ENCODE assay signal across 12 cellular contexts in genomic region chr1:178871551-178872320, GRCh38. TPM values are rescaled to one million over a fixed set of nuclear protein-coding genes. Genes with fewer than 3 reads are reported as not detected.
A peak's percentile ranks its signal among the peaks of the same experiment; 100 is the strongest.
DNase-seq lines count a peak whose midpoint lies in the region; ATAC-seq, FAIRE-seq and TF ChIP-seq lines count a peak whose summit lies in the region.
"Had no signal": no experiment of that assay in that cellular context is flagged by ENCODE, and none has a peak within 500 bp of the region (broad histone marks: within the 10 kb centered on the region; RNA-seq: fewer than 3 reads in every experiment).

No MANE protein-coding gene starts in this region.

- no peaks in the 10 kb centered on the region for H4K20me1 ChIP-seq in mammary epithelial cell (ENCODE audit: insufficient read depth, low read length)

- no peaks in the 10 kb centered on the region for H3K79me2 ChIP-seq in mammary epithelial cell (ENCODE audit: insufficient read depth, low read length)

- no peaks in the 10 kb centered on the region for H3K36me3 ChIP-seq in breast epithelium
- H3K36me3 ChIP-seq in mammary epithelial cell (ENCODE audit: insufficient read depth, low read length): no peaks in the 10 kb centered on the region
- H3K36me3 ChIP-seq in uterus: no peaks in the 10 kb centered on the region

- FAIRE-seq in endometrium (lab: Jason Lieb, UNC): peak; percentile 95
- FAIRE-seq: A204.1, GM12891 had no signal

- H3K4me3 ChIP-seq in breast epithelium: peak overlapping the region in 2 of 3 donors; percentile 13 to 35
- no peak overlapping the region for H3K4me3 ChIP-seq in mammary epithelial cell (replicated peaks in 1 of 3; ENCODE audit: insufficient read depth in 1 of 3, low read depth in 2 of 3, low read length in 3 of 3)
- H3K4me3 ChIP-seq in uterus: peak overlapping the region; percentile 8 to 42

- H3K27ac Mint-ChIP-seq in nephron (peak overlapping the region; percentile 68 to 91 (median 86)), natural killer cell (no peak overlapping the region)

- no peak overlapping the region for H3K9ac ChIP-seq in mammary epithelial cell (ENCODE audit: insufficient read depth, low read length)

- no peak for DNase-seq in breast epithelium (ENCODE audit: low spot score in 2 of 2)
- no peak for DNase-seq in mammary epithelial cell
- no peak for DNase-seq in uterus
- no peak for DNase-seq in natural killer cell
- DNase-seq in COR-L47 (lab: John Stamatoyannopoulos, UW): no peak
- DNase-seq in activated naive CD4-positive, alpha-beta T cell treated with anti-CD3 and anti-CD28 coated beads, Interleukin-2, amount 50 U/mL, for 16 hours: no peak
- DNase-seq: cerebellar nuclear complex, NCI-H526 had no signal

- no peaks in the 10 kb centered on the region for H3K27me3 Mint-ChIP-seq in nephron (ENCODE audit: low read depth)
- no peaks in the 10 kb centered on the region for H3K27me3 Mint-ChIP-seq in natural killer cell (ENCODE audit: low read depth in 2 of 2)

- BruUV-seq in mammary epithelial cell (replicated peaks; lab: Mats Ljungman, UMichigan): no TSS peak

- no peak overlapping the region for H3K4me2 ChIP-seq in mammary epithelial cell (ENCODE audit: insufficient read depth, low read depth, low read length)

- intact Hi-C loops in breast epithelium (cut with DNase I; ENCODE audit: low total_unique reads): no loop called here
- intact Hi-C loops in mammary epithelial cell (cut with micrococcal nuclease): no loop called here
- intact Hi-C loops in uterus (cut with DNase I; ENCODE audit: low total_unique reads): no loop called here
- intact Hi-C loops in natural killer cell (cut with micrococcal nuclease): no loop called here

- dilution Hi-C loops in mammary epithelial cell (cut with HindIII; ENCODE audit: low sequenced_read_pairs): no loop called here

- H3K27ac ChIP-seq in breast epithelium: peak overlapping the region; percentile 17 to 36
- H3K27ac ChIP-seq in mammary epithelial cell (ENCODE audit: insufficient read depth, low read depth, low read length): no peak overlapping the region
- peak overlapping the region; percentile 81 to 84 for H3K27ac ChIP-seq in uterus

- no peak for TF ChIP-seq CTCF in breast epithelium (IDR thresholded peaks at IDR 0.05)
- no peak for TF ChIP-seq CTCF in mammary epithelial cell (conservative IDR thresholded peaks at IDR 0.05 in 1 of 2, IDR thresholded peaks at IDR 0.05 in 1 of 2; ENCODE audit: extremely low read depth in 1 of 2, insufficient read depth in 1 of 2, low read depth in 1 of 2, low read length in 2 of 2)
- TF ChIP-seq CTCF in nephron (IDR thresholded peaks at IDR 0.05; ENCODE audit: unreplicated experiment in 3 of 3): no peak
- no peak for TF ChIP-seq CTCF in uterus (IDR thresholded peaks at IDR 0.05)
- no peak for TF ChIP-seq CTCF in natural killer cell (IDR thresholded peaks at IDR 0.05)

- H2AFZ ChIP-seq in mammary epithelial cell (ENCODE audit: low read depth, low read length): no peak overlapping the region

- H3K36me3 Mint-ChIP-seq in nephron (ENCODE audit: low read depth): peaks cover 6% of the 10 kb centered on the region
- no peaks in the 10 kb centered on the region for H3K36me3 Mint-ChIP-seq in natural killer cell

- H3K9me3 Mint-ChIP-seq in nephron (no peaks in the 10 kb centered on the region), natural killer cell (no peaks in the 10 kb centered on the region)

- in situ Hi-C loops in mammary epithelial cell (cut with MboI; ENCODE audit: low sequenced_read_pairs in 2 of 2): no loop called here

- TF ChIP-seq POLR2A in breast epithelium (IDR thresholded peaks at IDR 0.05) (no peak), uterus (IDR thresholded peaks at IDR 0.05) (no peak)

- H3K4me1 Mint-ChIP-seq in nephron: peaks cover 42% of the 10 kb centered on the region
- H3K4me1 Mint-ChIP-seq in natural killer cell: peaks cover 5 to 6% of the 10 kb centered on the region in 2 donors

- peak overlapping the region in 2 of 3 experiments; percentile 25 to 45 for H3K4me3 Mint-ChIP-seq in nephron
- H3K4me3 Mint-ChIP-seq in natural killer cell: no peak overlapping the region

- H3K4me1 ChIP-seq in breast epithelium (no peaks in the 10 kb centered on the region), mammary epithelial cell (ENCODE audit: insufficient read depth, low read length) (no peaks in the 10 kb centered on the region), uterus (peaks cover 0 to 4% of the 10 kb centered on the region in 2 donors)

- H3K9me3 ChIP-seq in breast epithelium: no peaks in the 10 kb centered on the region
- no peaks in the 10 kb centered on the region for H3K9me3 ChIP-seq in mammary epithelial cell (replicated peaks; ENCODE audit: insufficient read depth, low read length)
- H3K9me3 ChIP-seq in uterus: no peaks in the 10 kb centered on the region

- no peak for ATAC-seq in natural killer cell

- CTCF ChIA-PET in mammary epithelial cell (lab: Charles Lee; ENCODE audit: low non-redundant PET): no interaction called here

- H3K27me3 ChIP-seq in breast epithelium (no peaks in the 10 kb centered on the region), mammary epithelial cell (ENCODE audit: insufficient read depth, low read length) (no peaks in the 10 kb centered on the region), uterus (no peaks in the 10 kb centered on the region)

RNA-seq across cellular contexts. Expression of gene ANGPTL1, which starts 0.9 kb away (rescaled TPM):
- total RNA-seq in breast epithelium: 100 to 1,000 TPM in 1 of 3 donors, 10 to 100 TPM in 2; 25.2 to 137 (median 30.2) TPM
- total RNA-seq in mammary epithelial cell: not detected
- not detected for polyA plus RNA-seq in mammary epithelial cell
- polyA minus RNA-seq in mammary epithelial cell: not detected
- 100 to 1,000 TPM in 3 of 4 donors, 10 to 100 TPM in 1; 77.8 to 286 (median 142) TPM for total RNA-seq in uterus
- total RNA-seq in natural killer cell: not detected

Comparison
In these comparisons a context has a peak if more than half of its experiments do, and no peak if none do; other contexts are left out.
1. H3K4me3 ChIP-seq: peak in breast epithelium (2 of 3) and uterus (2 of 2); none in mammary epithelial cell (0 of 3).
2. RNA of gene ANGPTL1, which starts 0.9 kb away (total RNA-seq): 77.8 to 286 TPM in uterus and 25.2 to 137 TPM in breast epithelium; not detected in mammary epithelial cell and not detected in natural killer cell; every median in the first group is over 10 times any median in the second.
3. H3K27ac Mint-ChIP-seq: peak in nephron (3 of 3); none in natural killer cell (0 of 2).